Comparison of ENCODE assay signal across 17 cellular contexts in the genomic region with DNA sequence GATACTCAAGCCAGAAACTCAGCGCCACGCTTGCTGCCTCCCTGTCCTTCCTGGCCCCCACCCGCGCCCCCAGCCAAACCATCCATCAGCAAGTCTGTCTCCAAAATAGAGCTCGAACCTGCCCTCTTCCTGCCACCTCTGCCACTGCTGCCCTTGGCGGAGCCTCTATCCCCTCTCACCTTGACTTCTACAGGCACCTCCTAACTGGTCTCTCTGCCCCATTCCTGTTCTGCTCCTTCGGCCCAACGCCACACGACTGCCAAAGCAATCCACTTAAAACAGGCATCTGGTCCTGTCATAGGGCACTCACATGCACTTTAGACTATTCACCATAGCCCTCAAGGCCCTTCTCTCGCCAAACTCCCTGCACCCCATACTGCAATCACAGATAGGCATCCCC.
"Had no signal": no experiment of that assay in that cellular context is flagged by ENCODE, and none has a peak within 500 bp of the region (broad histone marks: within the 10 kb centered on the region; RNA-seq: fewer than 3 reads in every experiment).

No MANE protein-coding gene starts in this region.

- DNase-seq: activated CD4-positive, alpha-beta T cell treated with anti-CD3 and anti-CD28 coated beads for 36 hours; activated naive CD4-positive, alpha-beta T cell treated with Interleukin-2 at 50 U/mL for 16 hours; caudate nucleus; effector CD4-positive, alpha-beta T cell; midbrain; naive B cell; stimulated activated naive B cell treated with anti-CD40 and anti-IgM and Interleukin-4, amounts not matched to agents 10 μg/mL and 1 μg/mL and 100 μg/mL, for 72 hours; SW 1271; T-helper 9 cell; testis; uterus had no signal

- H3K9me3 ChIP-seq: testis, uterus had no signal

- H3K36me3 ChIP-seq: uterus had no signal

- H3K27ac ChIP-seq: coronary artery, testis, uterus had no signal

- H3K4me1 ChIP-seq: uterus had no signal

- H3K27ac Mint-ChIP-seq: activated CD4-positive, alpha-beta T cell treated with anti-CD3 and anti-CD28 coated beads for 36 hours; activated T-helper 1 cell treated with anti-CD3 and anti-CD28 coated beads, Interleukin-12 subunit alpha, Interleukin-12 subunit beta, Interleukin-2, Interleukin-4 antibody, amounts not matched to agents 30 ng/mL and 10 ng/mL and 1 ng/mL, durations not matched to agents 14 hours and 24 hours and 36 hours; stimulated activated naive B cell treated with anti-CD40 and anti-IgM and Interleukin-4, amounts not matched to agents 10 μg/mL and 1 μg/mL and 100 μg/mL, for 72 hours had no signal

- H3K36me3 Mint-ChIP-seq: naive B cell; stimulated activated naive B cell treated with anti-CD40 and anti-IgM and Interleukin-4, amounts not matched to agents 10 μg/mL and 1 μg/mL and 100 μg/mL, for 72 hours had no signal

- FAIRE-seq: endothelial cell of umbilical vein, frontal cortex, keratinocyte, small intestine had no signal

- H3K9me3 Mint-ChIP-seq: activated T-helper 1 cell treated with anti-CD3 and anti-CD28 coated beads, Interleukin-12 subunit alpha, Interleukin-12 subunit beta, Interleukin-2, Interleukin-4 antibody, amounts not matched to agents 30 ng/mL and 10 ng/mL and 1 ng/mL, durations not matched to agents 14 hours and 24 hours and 36 hours; stimulated activated naive B cell treated with anti-CD40 and anti-IgM and Interleukin-4, amounts not matched to agents 10 μg/mL and 1 μg/mL and 100 μg/mL, for 72 hours had no signal

- H3K27me3 ChIP-seq: testis, uterus had no signal

- H3K4me3 ChIP-seq: coronary artery, testis, uterus had no signal

- H3K4me3 Mint-ChIP-seq: activated CD4-positive, alpha-beta T cell treated with anti-CD3 and anti-CD28 coated beads for 36 hours; activated T-helper 1 cell treated with anti-CD3 and anti-CD28 coated beads, Interleukin-12 subunit alpha, Interleukin-12 subunit beta, Interleukin-2, Interleukin-4 antibody, amounts not matched to agents 30 ng/mL and 10 ng/mL and 1 ng/mL, durations not matched to agents 14 hours and 24 hours and 36 hours; naive B cell; stimulated activated naive B cell treated with anti-CD40 and anti-IgM and Interleukin-4, amounts not matched to agents 10 μg/mL and 1 μg/mL and 100 μg/mL, for 72 hours had no signal

- ATAC-seq: activated CD4-positive, alpha-beta T cell treated with anti-CD3 and anti-CD28 coated beads for 36 hours; stimulated activated naive B cell treated with anti-CD40 and anti-IgM and Interleukin-4, amounts not matched to agents 10 μg/mL and 1 μg/mL and 100 μg/mL, for 72 hours had no signal
